ENCODE assay signal across 1 cellular context in genomic region chr16:69834817-69835477, GRCh38.
TF ChIP-seq lines count a peak whose summit lies in the region.

No MANE protein-coding gene starts in this region.

TF ChIP-seq in GM23338, 12 proteins besides CTCF, POLR2A, EP300 and RAD21 (continued from another document):
- TF ChIP-seq ZNF462 (CRISPR knock-in tag; IDR thresholded peaks at IDR 0.05) (no peak), STAT1 (IDR thresholded peaks at IDR 0.05; ENCODE audit: unreplicated experiment) (no peak), REST (IDR thresholded peaks at IDR 0.05; ENCODE audit: unreplicated experiment) (no peak), ZNF114 (CRISPR knock-in tag; IDR thresholded peaks at IDR 0.05) (no peak), POLR2AphosphoS5 (IDR thresholded peaks at IDR 0.05; ENCODE audit: low read depth) (no peak), EZH2 (IDR thresholded peaks at IDR 0.05; ENCODE audit: low read depth, unreplicated experiment) (no peak)
